23 cellular contexts compared by ENCODE assay signal in the genomic region with DNA sequence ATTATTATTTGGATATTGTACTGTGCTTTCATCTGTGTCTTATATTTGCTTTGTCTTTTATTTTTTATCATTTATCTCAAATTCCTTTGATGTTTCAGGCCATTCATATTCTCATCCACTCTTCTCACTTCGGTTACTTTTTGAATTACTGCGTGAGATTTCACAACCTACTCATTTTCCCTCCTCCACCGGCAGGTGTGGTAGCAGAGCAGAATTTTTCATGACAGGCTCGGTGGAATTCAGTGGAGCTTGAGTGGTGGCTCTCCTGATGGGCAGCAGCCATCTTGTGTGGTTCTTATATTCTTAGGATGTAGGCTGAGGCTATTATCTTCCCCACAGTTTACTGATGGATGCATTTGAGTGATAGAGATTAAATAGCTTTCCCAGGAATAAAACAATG.
"Had no signal": no experiment of that assay in that cellular context is flagged by ENCODE, and none has a peak within 500 bp of the region (broad histone marks: within the 10 kb centered on the region; RNA-seq: fewer than 3 reads in every experiment).

No MANE protein-coding gene starts in this region.

- H3K4me3 ChIP-seq: colonic mucosa, gastroesophageal sphincter, heart left ventricle, mucosa of descending colon, pancreas had no signal

- H3K27ac Mint-ChIP-seq: activated CD4-positive, alpha-beta T cell treated with anti-CD3 and anti-CD28 coated beads, Interleukin-2, amount 10 ng/mL, durations not matched to agents 24 days and 14 days; activated CD8-positive, alpha-beta T cell treated with anti-CD3 and anti-CD28 coated beads for 36 hours; activated T-cell treated with anti-CD3 and anti-CD28 coated beads, Interleukin-2, amount 50 U/mL, for 24 hours; immature natural killer cell; naive thymus-derived CD4-positive, alpha-beta T cell; stimulated activated effector memory CD8-positive, alpha-beta T cell treated with anti-CD3 and anti-CD28 coated beads, Interleukin-12 subunit alpha, Interleukin-12 subunit beta, amount 100 ng/mL, for 72 hours had no signal

- H3K36me3 Mint-ChIP-seq: stimulated activated effector memory CD8-positive, alpha-beta T cell treated with anti-CD3 and anti-CD28 coated beads, Interleukin-12 subunit alpha, Interleukin-12 subunit beta, amount 100 ng/mL, for 72 hours had no signal

- H3K27me3 ChIP-seq: brain microvascular endothelial cell, colonic mucosa, gastroesophageal sphincter, heart left ventricle, pancreas had no signal

- ATAC-seq: activated CD8-positive, alpha-beta T cell treated with anti-CD3 and anti-CD28 coated beads for 36 hours; esophagus mucosa; gastroesophageal sphincter; heart left ventricle; left ventricle myocardium superior; mucosa of descending colon; naive thymus-derived CD4-positive, alpha-beta T cell; stimulated activated effector memory CD8-positive, alpha-beta T cell treated with anti-CD3 and anti-CD28 coated beads, Interleukin-12 subunit alpha, Interleukin-12 subunit beta, amount 100 ng/mL, for 72 hours had no signal

- DNase-seq: activated CD4-positive, alpha-beta T cell treated with anti-CD3 and anti-CD28 coated beads, Interleukin-2, amount 10 ng/mL, durations not matched to agents 24 days and 14 days; activated CD8-positive, alpha-beta T cell treated with anti-CD3 and anti-CD28 coated beads for 36 hours; activated effector memory CD4-positive, alpha-beta T cell treated with anti-CD3 and anti-CD28 coated beads, Interleukin-2, amount 50 U/mL, for 16 hours; activated naive CD4-positive, alpha-beta T cell treated with anti-CD3 and anti-CD28 coated beads, Interleukin-2, amount 50 U/mL, for 16 hours; activated T-cell treated with anti-CD3 and anti-CD28 coated beads, Interleukin-2, amount 50 U/mL, for 24 hours; aorta; brain microvascular endothelial cell; colonic mucosa; heart left ventricle; immature natural killer cell; left ventricle myocardium superior; mesenchymal stem cell; mucosa of descending colon; naive thymus-derived CD4-positive, alpha-beta T cell; pancreas; stimulated activated CD4-positive, alpha-beta T cell treated with anti-CD3 and anti-CD28 coated beads, Interleukin-4, amount 100 ng/mL, for 24 hours; T-helper 2 cell; WERI-Rb-1 had no signal

- H3K27me3 Mint-ChIP-seq: activated CD8-positive, alpha-beta T cell treated with anti-CD3 and anti-CD28 coated beads for 36 hours; activated T-cell treated with anti-CD3 and anti-CD28 coated beads, Interleukin-2, amount 50 U/mL, for 24 hours; central memory CD8-positive, alpha-beta T cell had no signal

- H3K36me3 ChIP-seq: brain microvascular endothelial cell, colonic mucosa, gastroesophageal sphincter, heart left ventricle, pancreas, WERI-Rb-1 had no signal

- FAIRE-seq: endometrium, pancreas had no signal

- H3K9me3 ChIP-seq: colonic mucosa, gastroesophageal sphincter, heart left ventricle, mucosa of descending colon, pancreas had no signal

- H3K27ac ChIP-seq: brain microvascular endothelial cell, colonic mucosa, gastroesophageal sphincter, WERI-Rb-1 had no signal

- H3K4me1 ChIP-seq: gastroesophageal sphincter, pancreas had no signal

- H3K4me3 Mint-ChIP-seq: activated CD4-positive, alpha-beta T cell treated with anti-CD3 and anti-CD28 coated beads, Interleukin-2, amount 10 ng/mL, durations not matched to agents 24 days and 14 days; activated CD8-positive, alpha-beta T cell treated with anti-CD3 and anti-CD28 coated beads for 36 hours; activated T-cell treated with anti-CD3 and anti-CD28 coated beads, Interleukin-2, amount 50 U/mL, for 24 hours; central memory CD8-positive, alpha-beta T cell; naive thymus-derived CD4-positive, alpha-beta T cell; stimulated activated effector memory CD8-positive, alpha-beta T cell treated with anti-CD3 and anti-CD28 coated beads, Interleukin-12 subunit alpha, Interleukin-12 subunit beta, amount 100 ng/mL, for 72 hours had no signal

- H3K9me3 Mint-ChIP-seq: central memory CD8-positive, alpha-beta T cell; immature natural killer cell had no signal
